ENCODE assay signal across 20 cellular contexts in genomic region chr3:136181741-136182140, GRCh38.
"Had no signal": no experiment of that assay in that cellular context is flagged by ENCODE, and none has a peak within 500 bp of the region (broad histone marks: within the 10 kb centered on the region; RNA-seq: fewer than 3 reads in every experiment).

No MANE protein-coding gene starts in this region.

- DNase-seq: activated CD4-positive, alpha-beta memory T cell treated with anti-CD3 and anti-CD28 coated beads for 36 hours; activated CD4-positive, alpha-beta T cell treated with anti-CD3 and anti-CD28 coated beads for 36 hours; activated gamma-delta T cell treated with Interleukin-2 at 50 U/mL for 16 hours; dermis blood vessel endothelial cell; effector memory CD4-positive, alpha-beta T cell; hippocampal formation; kidney; mammary epithelial cell; stimulated activated CD4-positive, alpha-beta T cell treated with anti-CD3 and anti-CD28 coated beads, Interleukin-15, amount 100 ng/mL, for 24 hours; stimulated activated CD4-positive, alpha-beta T cell treated with anti-CD3 and anti-CD28 coated beads, Interleukin-2, amount 100 ng/mL, for 48 hours had no signal

- H3K9me3 Mint-ChIP-seq: activated CD4-positive, alpha-beta memory T cell treated with anti-CD3 and anti-CD28 coated beads for 36 hours; stimulated activated naive CD8-positive, alpha-beta T cell treated with anti-CD3 and anti-CD28 coated beads, Interleukin-15, Interleukin-2, amounts not matched to agents 100 ng/mL and 50 ng/mL, for 24 hours; T-helper 2 cell treated with Interferon-gamma antibody and Interleukin-4, amounts not matched to agents 5 μg/mL and 100 μg/mL, for 36 hours; WTC11 had no signal

- H3K9me3 ChIP-seq: prostate gland, right atrium auricular region, tibial nerve, vagina had no signal

- FAIRE-seq: bronchial epithelial cell had no signal

- H3K4me3 ChIP-seq: prostate gland, right atrium auricular region, skin epidermis, tibial nerve, vagina had no signal

- H3K4me1 ChIP-seq: prostate gland had no signal

- H3K4me3 Mint-ChIP-seq: activated CD4-positive, alpha-beta memory T cell treated with anti-CD3 and anti-CD28 coated beads for 36 hours; T-helper 2 cell treated with Interferon-gamma antibody and Interleukin-4, amounts not matched to agents 5 μg/mL and 100 μg/mL, for 36 hours; WTC11 had no signal

- H3K27ac ChIP-seq: prostate gland, right atrium auricular region, tibial nerve, vagina had no signal

- H3K27me3 ChIP-seq: right atrium auricular region, tibial nerve, vagina had no signal

- H3K36me3 ChIP-seq: prostate gland, right atrium auricular region, tibial nerve, vagina had no signal

- H3K27me3 Mint-ChIP-seq: activated CD4-positive, alpha-beta memory T cell treated with anti-CD3 and anti-CD28 coated beads for 36 hours; activated CD4-positive, alpha-beta T cell treated with anti-CD3 and anti-CD28 coated beads for 36 hours; activated naive CD8-positive, alpha-beta T cell; stimulated activated naive CD8-positive, alpha-beta T cell treated with anti-CD3 and anti-CD28 coated beads, Interleukin-15, Interleukin-2, amounts not matched to agents 100 ng/mL and 50 ng/mL, for 24 hours had no signal

- H3K27ac Mint-ChIP-seq: T-helper 2 cell treated with Interferon-gamma antibody and Interleukin-4, amounts not matched to agents 5 μg/mL and 100 μg/mL, for 36 hours; WTC11 had no signal

- H3K36me3 Mint-ChIP-seq: activated CD4-positive, alpha-beta memory T cell treated with anti-CD3 and anti-CD28 coated beads for 36 hours; WTC11 had no signal
